Comparison of ENCODE assay signal across 22 cellular contexts in genomic region chr13:62210951-62211350, GRCh38.
DNase-seq lines count a peak whose midpoint lies in the region; ATAC-seq, FAIRE-seq and TF ChIP-seq lines count a peak whose summit lies in the region.
"Had no signal": no experiment of that assay in that cellular context is flagged by ENCODE, and none has a peak within 500 bp of the region (broad histone marks: within the 10 kb centered on the region; RNA-seq: fewer than 3 reads in every experiment).

No MANE protein-coding gene starts in this region.

- CTCF ChIA-PET in HCT116 (lab: Charles Lee) = no interaction called here
- CTCF ChIA-PET in SK-N-SH (lab: Yijun Ruan, JAX) = interaction anchor here (1.0 to 1.2 kb wide), 2 partner anchors 10 to 14 kb away, joined by 4 read pairs; no protein-coding TSS in a partner anchor
- CTCF ChIA-PET in GM12878 (lab: Yijun Ruan, JAX) = interaction anchor here (0.7 to 2.0 kb wide), 5 partner anchors 15 to 91 kb away, joined by 3 to 6 read pairs (median 4); no protein-coding TSS in a partner anchor

- WGBS in SK-N-SH (ENCODE audit: low lambda C conversion rate) = 8% methylated on average over 3 of the region's 3 CpGs
- WGBS in GM12878 (ENCODE audit: insufficient coverage, insufficient replicate concordance, low lambda C conversion rate, missing lambda C conversion rate) = 53% methylated on average over 3 of the region's 3 CpGs
- WGBS in thyroid gland, 2 donors = 58 to 62% methylated on average over 3 of the region's 3 CpGs

- H3K9ac ChIP-seq in HCT116 (ENCODE audit: low read length) (no peak overlapping the region), OCI-LY1 (ENCODE audit: low read length) (no peak overlapping the region), SK-N-SH (no peak overlapping the region), GM12878 (ENCODE audit: control insufficient read depth, insufficient read depth, low read length) (no peak overlapping the region), neural progenitor cell (no peak overlapping the region)
- H3K9ac ChIP-seq: GM23248 had no signal

- ATAC-seq in HCT116 (no peak), GM12878 (no peak), GM18520 (IDR thresholded peaks at IDR 0.05; ENCODE audit: unreplicated experiment) (no peak)
- ATAC-seq: CD8-positive, alpha-beta T cell had no signal

- H3K9me3 ChIP-seq in HCT116 (ENCODE audit: control insufficient read depth in 1 of 2, insufficient read depth in 1 of 2, low read depth in 1 of 2, low read length in 2 of 2) (no peaks in the 10 kb centered on the region), OCI-LY1 (ENCODE audit: low read length) (peaks cover 11% of the 10 kb centered on the region; the same call in 1 of the 2 replicates), SK-N-SH (no peaks in the 10 kb centered on the region), GM12878 (replicated peaks; ENCODE audit: control insufficient read depth, insufficient read depth, low read length) (peaks cover 5% of the 10 kb centered on the region; the same call in 2 of the 3 replicates), thyroid gland (no peaks in the 10 kb centered on the region), neural progenitor cell (ENCODE audit: low read depth) (no peaks in the 10 kb centered on the region)
- H3K9me3 ChIP-seq: Caco-2 had no signal

- H3K4me2 ChIP-seq in HCT116 (ENCODE audit: low read length) (no peak overlapping the region), OCI-LY1 (ENCODE audit: low read length) (no peak overlapping the region), SK-N-SH (no peak overlapping the region), GM12878 (ENCODE audit: control insufficient read depth, insufficient read depth) (no peak overlapping the region), neural progenitor cell (no peak overlapping the region)

- in situ Hi-C loops in GM12878 (cut with MboI) = no loop called here

- no peak for DNase-seq in HCT116 (ENCODE audit: low read depth, low spot score)
- no peak for DNase-seq in SK-N-SH
- no peak for DNase-seq in GM12878 (ENCODE audit: low read depth, low spot score)
- no peak for DNase-seq in thyroid gland
- DNase-seq in neural progenitor cell (ENCODE audit: low spot score) = no peak
- no peak for DNase-seq in stimulated activated CD4-positive, alpha-beta T cell treated with anti-CD3 and anti-CD28 coated beads, Interleukin-4, amount 100 ng/mL, for 4 hours
- DNase-seq: Caco-2; CD4-positive, CD25-positive, alpha-beta regulatory T cell; CD8-positive, alpha-beta T cell; DMS153; DND-41; EL; GDM1; GM23248; H7; HCEC 1CT had no signal

- H3K4me3 Mint-ChIP-seq in neural progenitor cell = no peak overlapping the region
- H3K4me3 Mint-ChIP-seq: CD4-positive, CD25-positive, alpha-beta regulatory T cell; CD8-positive, alpha-beta T cell had no signal

- SMC1A ChIA-PET in GM12878 (lab: Charles Lee; ENCODE audit: uncharacterized antibody, unreplicated experiment) = interaction anchor here (0.7 to 4.3 kb wide), 8 partner anchors 9 to 313 kb away, joined by 3 to 23 read pairs (median 6); no protein-coding TSS in a partner anchor

- no peaks in the 10 kb centered on the region for H3K36me3 Mint-ChIP-seq in neural progenitor cell
- H3K36me3 Mint-ChIP-seq: CD4-positive, CD25-positive, alpha-beta regulatory T cell; CD8-positive, alpha-beta T cell had no signal

- no peak overlapping the region for H3K27ac Mint-ChIP-seq in neural progenitor cell
- H3K27ac Mint-ChIP-seq: CD4-positive, CD25-positive, alpha-beta regulatory T cell; CD8-positive, alpha-beta T cell had no signal

- TF ChIP-seq RAD21 in HCT116 (IDR thresholded peaks at IDR 0.05; ENCODE audit: low read depth) (no peak), SK-N-SH (IDR thresholded peaks at IDR 0.05; ENCODE audit: low read length) (no peak), GM12878 (IDR thresholded peaks at IDR 0.05; ENCODE audit: insufficient read depth, low read depth, low read length) (no peak)

- no peaks in the 10 kb centered on the region for H3K9me2 ChIP-seq in HCT116 (ENCODE audit: insufficient read depth)
- no peaks in the 10 kb centered on the region for H3K9me2 ChIP-seq in OCI-LY1 (ENCODE audit: low read depth, low read length)
- no peaks in the 10 kb centered on the region for H3K9me2 ChIP-seq in SK-N-SH

- TF ChIP-seq EP300 in SK-N-SH (IDR thresholded peaks at IDR 0.05; ENCODE audit: borderline replicate concordance in 1 of 2, low read depth in 1 of 2, low read length in 1 of 2) = peak in 1 of 2 experiments; percentile 66; a peak in 1 of 4 replicates
- TF ChIP-seq EP300 in GM12878 (IDR thresholded peaks at IDR 0.05; ENCODE audit: borderline replicate concordance in 1 of 2, control insufficient read depth in 1 of 2, low read depth in 2 of 2, low read length in 2 of 2) = no peak

- RAD21 ChIA-PET in HCT116 (lab: Charles Lee; ENCODE audit: low non-redundant PET in 1 of 2, low total read pairs in 2 of 2, uncharacterized antibody in 2 of 2, unreplicated experiment in 2 of 2) = no interaction called here
- RAD21 ChIA-PET in GM12878 (lab: Charles Lee; ENCODE audit: unreplicated experiment) = interaction anchor here (0.9 to 1.4 kb wide), 4 partner anchors 9 to 146 kb away, joined by 3 read pairs; no protein-coding TSS in a partner anchor

- H3K9me3 Mint-ChIP-seq in neural progenitor cell = no peaks in the 10 kb centered on the region

- H2AFZ ChIP-seq in HCT116 (ENCODE audit: low read depth, low read length, poor library complexity, severe bottlenecking) = peak overlapping the region; percentile 16
- H2AFZ ChIP-seq in OCI-LY1 (ENCODE audit: low read length) = 0 out of 2 replicates have a peak overlapping the region, but pooled peaks have one; percentile 76
- no peak overlapping the region for H2AFZ ChIP-seq in SK-N-SH (ENCODE audit: low read depth)
- peak overlapping the region; percentile 16; the same call in 1 of the 2 replicates for H2AFZ ChIP-seq in GM12878 (ENCODE audit: control insufficient read depth, low read depth, low read length)
- H2AFZ ChIP-seq in neural progenitor cell (replicated peaks) = no peak overlapping the region
- H2AFZ ChIP-seq: GM23248 had no signal

- H3K36me3 ChIP-seq in HCT116 (ENCODE audit: control insufficient read depth in 1 of 2, insufficient read depth in 2 of 2, low read length in 2 of 2) = no peaks in the 10 kb centered on the region
- peaks cover 1% of the 10 kb centered on the region; the same call in 1 of the 2 replicates for H3K36me3 ChIP-seq in OCI-LY1 (ENCODE audit: insufficient read depth, low read length)
- no peaks in the 10 kb centered on the region for H3K36me3 ChIP-seq in SK-N-SH (replicated peaks in 1 of 2; ENCODE audit: control insufficient read depth in 1 of 2, insufficient read depth in 2 of 2, low read length in 1 of 2)
- H3K36me3 ChIP-seq in GM12878 (ENCODE audit: control insufficient read depth in 2 of 2, insufficient read depth in 2 of 2, low read length in 1 of 2) = no peaks in the 10 kb centered on the region
- H3K36me3 ChIP-seq in thyroid gland = no peaks in the 10 kb centered on the region
- no peaks in the 10 kb centered on the region for H3K36me3 ChIP-seq in neural progenitor cell

- H3K27me3 ChIP-seq in HCT116 (ENCODE audit: insufficient read depth, low read length) (no peaks in the 10 kb centered on the region), OCI-LY1 (ENCODE audit: insufficient read depth, low read length) (no peaks in the 10 kb centered on the region), SK-N-SH (ENCODE audit: insufficient read depth) (no peaks in the 10 kb centered on the region), GM12878 (replicated peaks in 1 of 2; ENCODE audit: control insufficient read depth in 2 of 2, insufficient read depth in 2 of 2, low read length in 1 of 2) (no peaks in the 10 kb centered on the region), thyroid gland (no peaks in the 10 kb centered on the region), neural progenitor cell (no peaks in the 10 kb centered on the region)

- H3K4me1 ChIP-seq in HCT116 (ENCODE audit: control insufficient read depth in 1 of 2, insufficient read depth in 2 of 2, low read length in 2 of 2) = no peaks in the 10 kb centered on the region
- peaks cover 31% of the 10 kb centered on the region for H3K4me1 ChIP-seq in OCI-LY1 (ENCODE audit: insufficient read depth, low read length, severe bottlenecking)
- H3K4me1 ChIP-seq in SK-N-SH (ENCODE audit: control insufficient read depth in 1 of 2, insufficient read depth in 2 of 2, low read depth in 1 of 2, low read length in 1 of 2) = no peaks in the 10 kb centered on the region; a peak in 1 of 4 replicates
- peaks cover 10% of the 10 kb centered on the region for H3K4me1 ChIP-seq in GM12878 (ENCODE audit: control insufficient read depth, insufficient read depth, low read length)
- no peaks in the 10 kb centered on the region for H3K4me1 ChIP-seq in thyroid gland
- H3K4me1 ChIP-seq in neural progenitor cell = no peaks in the 10 kb centered on the region
- H3K4me1 ChIP-seq: Caco-2 had no signal

- H3K27me3 Mint-ChIP-seq in neural progenitor cell (ENCODE audit: insufficient read depth, low read depth) = no peaks in the 10 kb centered on the region
- H3K27me3 Mint-ChIP-seq: CD4-positive, CD25-positive, alpha-beta regulatory T cell had no signal

- intact Hi-C loops in HCT116 (cut with micrococcal nuclease) = no loop called here
- intact Hi-C loops in GM12878 (cut with micrococcal nuclease; ENCODE audit: unreplicated experiment) = no loop called here
- intact Hi-C loops in thyroid gland (cut with DNase I) = no loop called here

- POLR2A ChIA-PET in HCT116 (lab: Charles Lee) = no interaction called here
- POLR2A ChIA-PET in SK-N-SH (lab: Yijun Ruan, JAX) = no interaction called here
- POLR2A ChIA-PET in GM12878 (lab: Charles Lee) = interaction anchor here (1.5 kb wide), 1 partner anchor 12 kb away, joined by 4 read pairs; no protein-coding TSS in a partner anchor

- FAIRE-seq in GM12878 (lab: Jason Lieb, UNC) = no peak
- FAIRE-seq: GM12891, GM18507, H1 had no signal

- H3K4me1 Mint-ChIP-seq in neural progenitor cell = no peaks in the 10 kb centered on the region
- H3K4me1 Mint-ChIP-seq: CD4-positive, CD25-positive, alpha-beta regulatory T cell had no signal

- H3K79me2 ChIP-seq in HCT116 (ENCODE audit: insufficient read depth, low read length) = no peaks in the 10 kb centered on the region
- H3K79me2 ChIP-seq in OCI-LY1 (ENCODE audit: insufficient read depth, low read length) = no peaks in the 10 kb centered on the region
- H3K79me2 ChIP-seq in SK-N-SH (ENCODE audit: insufficient read depth) = no peaks in the 10 kb centered on the region
- no peaks in the 10 kb centered on the region for H3K79me2 ChIP-seq in GM12878 (ENCODE audit: control insufficient read depth, insufficient read depth, low read length)
- H3K79me2 ChIP-seq in neural progenitor cell (ENCODE audit: low read depth) = no peaks in the 10 kb centered on the region

- H4K20me1 ChIP-seq in HCT116 (ENCODE audit: insufficient read depth) (no peaks in the 10 kb centered on the region), OCI-LY1 (ENCODE audit: insufficient read depth, low read length) (no peaks in the 10 kb centered on the region), SK-N-SH (ENCODE audit: insufficient read depth) (no peaks in the 10 kb centered on the region), GM12878 (ENCODE audit: control insufficient read depth, insufficient read depth) (no peaks in the 10 kb centered on the region), neural progenitor cell (ENCODE audit: low read depth) (no peaks in the 10 kb centered on the region)

- H3K4me3 ChIP-seq in HCT116 (replicated peaks in 1 of 2; ENCODE audit: low read depth in 1 of 2, low read length in 2 of 2) = no peak overlapping the region
- H3K4me3 ChIP-seq in OCI-LY1 (ENCODE audit: low read depth, low read length, poor library complexity, severe bottlenecking) = no peak overlapping the region
- no peak overlapping the region for H3K4me3 ChIP-seq in SK-N-SH (ENCODE audit: low read depth in 2 of 2, low read length in 1 of 2)
- H3K4me3 ChIP-seq in GM12878 = no peak overlapping the region
- H3K4me3 ChIP-seq in thyroid gland (replicated peaks in 1 of 3) = no peak overlapping the region
- H3K4me3 ChIP-seq in neural progenitor cell = no peak overlapping the region
- H3K4me3 ChIP-seq: GM23248 had no signal

- TF ChIP-seq POLR2A in HCT116 (IDR thresholded peaks at IDR 0.05; ENCODE audit: borderline replicate concordance, extremely low read depth, insufficient read depth, insufficient read length) (no peak), GM12878 (IDR thresholded peaks at IDR 0.05; ENCODE audit: low read depth, low read length) (no peak), thyroid gland (IDR thresholded peaks at IDR 0.05) (no peak)

- BruUV-seq in HCT116 (replicated peaks; lab: Mats Ljungman, UMichigan) (no TSS peak), GM12878 (replicated peaks; lab: Mats Ljungman, UMichigan) (no TSS peak)

- H3F3A ChIP-seq in OCI-LY1 (ENCODE audit: insufficient read depth, low read length) (no peaks in the 10 kb centered on the region), SK-N-SH (replicated peaks; ENCODE audit: insufficient read depth) (no peaks in the 10 kb centered on the region), neural progenitor cell (ENCODE audit: low read depth) (no peaks in the 10 kb centered on the region)

- TF ChIP-seq CTCF in HCT116 (IDR thresholded peaks at IDR 0.05 in 2 of 3, conservative IDR thresholded peaks at IDR 0.05 in 1 of 3; ENCODE audit: borderline replicate concordance in 1 of 3, insufficient read depth in 1 of 3, low read depth in 2 of 3, low read length in 2 of 3) (no peak), OCI-LY1 (IDR thresholded peaks at IDR 0.05; ENCODE audit: low read length) (no peak), SK-N-SH (IDR thresholded peaks at IDR 0.05) (no peak), GM12878 (IDR thresholded peaks at IDR 0.05 in 2 of 3, conservative IDR thresholded peaks at IDR 0.05 in 1 of 3; ENCODE audit: control insufficient read depth in 2 of 3, extremely low read depth in 1 of 3, insufficient read depth in 1 of 3, low read depth in 3 of 3, low read length in 3 of 3) (no peak), thyroid gland (IDR thresholded peaks at IDR 0.05) (no peak), neural progenitor cell (IDR thresholded peaks at IDR 0.05) (no peak)

- H3K27ac ChIP-seq in HCT116 (ENCODE audit: low read depth, low read length) (no peak overlapping the region), OCI-LY1 (ENCODE audit: low read depth, low read length, poor library complexity, severe bottlenecking) (peak overlapping the region; percentile 96), SK-N-SH (ENCODE audit: low read depth in 2 of 2, low read length in 1 of 2) (no peak overlapping the region), GM12878 (ENCODE audit: control insufficient read depth, insufficient read depth) (no peak overlapping the region), thyroid gland (no peak overlapping the region), neural progenitor cell (no peak overlapping the region)
- H3K27ac ChIP-seq: C4-2B, GM23248 had no signal

Comparison
In these comparisons a context has a peak if more than half of its experiments do, and no peak if none do; other contexts are left out.
1. H2AFZ ChIP-seq: peak in HCT116 (single experiment), OCI-LY1 (single experiment) and GM12878 (single experiment); none in SK-N-SH (single experiment) and neural progenitor cell (single experiment).